In the genomic region with DNA sequence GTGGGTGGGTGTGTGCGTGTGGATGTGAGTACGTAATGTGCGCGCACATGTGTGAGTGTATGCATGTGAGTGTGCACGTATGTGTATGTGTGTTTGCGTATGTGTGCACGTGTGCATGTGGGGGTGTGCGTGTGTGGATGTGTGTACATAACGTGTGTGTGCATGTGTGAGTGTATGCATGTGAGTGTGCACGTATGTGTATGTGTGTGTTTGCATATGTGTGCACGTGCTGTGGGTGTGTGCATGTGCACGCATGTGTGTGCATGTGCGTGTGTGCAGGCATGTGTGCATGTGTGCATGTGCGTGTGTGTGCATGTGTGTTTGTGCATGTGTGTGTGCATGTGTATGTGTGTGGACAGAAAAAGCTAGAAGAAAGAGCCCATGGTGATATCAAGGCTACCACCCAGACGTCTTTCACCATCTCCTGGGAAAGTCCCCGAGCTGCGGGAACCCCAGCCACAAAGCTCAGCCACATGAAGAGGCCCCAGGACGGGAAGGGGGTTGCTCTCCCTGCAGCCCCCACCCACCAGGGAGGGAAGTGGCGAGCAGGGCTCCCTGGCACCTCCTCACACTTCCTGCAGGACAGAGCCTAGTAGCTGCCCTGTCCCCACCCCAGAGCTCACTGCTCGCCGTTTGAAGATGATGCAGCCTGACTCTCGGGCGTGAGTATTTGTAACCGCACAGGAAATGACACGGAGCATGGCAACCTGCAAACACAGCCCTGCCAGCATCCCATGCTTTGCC, we compare ENCODE assay signal across 8 cellular contexts.
DNase-seq lines count a peak whose midpoint lies in the region; ATAC-seq and TF ChIP-seq lines count a peak whose summit lies in the region.

No MANE protein-coding gene starts in this region.

- POLR2A ChIA-PET in HEK293 (lab: Yijun Ruan, JAX): no interaction called here

- no peak overlapping the region for H3K27ac ChIP-seq in HEK293 (ENCODE audit: extremely low read depth, low read depth, low read length)
- H3K27ac ChIP-seq in caudate nucleus (ENCODE audit: low read depth, low read length): no peak overlapping the region
- H3K27ac ChIP-seq in right atrium auricular region: no peak overlapping the region

- no peaks in the 10 kb centered on the region for H3K27me3 ChIP-seq in right atrium auricular region

- H3K4me3 ChIP-seq in HEK293 (ENCODE audit: low read depth, low read length) (no peak overlapping the region), NB4 (ENCODE audit: low read depth, low read length) (no peak overlapping the region), right atrium auricular region (no peak overlapping the region)

- DNase-seq in NB4 (ENCODE audit: low read depth) (peak; percentile 87), activated gamma-delta T cell (lab: John Stamatoyannopoulos, UW) (peak; percentile 19), caudate nucleus (lab: John Stamatoyannopoulos, UW) (no peak), right atrium auricular region (ENCODE audit: low spot score) (no peak), occipital lobe (lab: John Stamatoyannopoulos, UW) (no peak)
- DNase-seq in stimulated activated CD8-positive, alpha-beta memory T cell treated with anti-CD3 and anti-CD28 coated beads, Interleukin-15, amount 100 ng/mL, for 48 hours (ENCODE audit: low read depth in 2 of 2): peak; percentile 43 to 48

- H3K9me3 ChIP-seq in HEK293 (ENCODE audit: control insufficient read depth, insufficient read depth, low read depth, low read length) (no peaks in the 10 kb centered on the region), right atrium auricular region (no peaks in the 10 kb centered on the region)

- no peaks in the 10 kb centered on the region for H3K4me1 ChIP-seq in HEK293 (ENCODE audit: control insufficient read depth, insufficient read depth, low read length)
- H3K4me1 ChIP-seq in right atrium auricular region: peaks cover 0 to 7% of the 10 kb centered on the region in 2 donors

- no peak for TF ChIP-seq CTCF in HEK293 (tag by site-specific recombination; IDR thresholded peaks at IDR 0.05)
- no peak for TF ChIP-seq CTCF in NB4 (IDR thresholded peaks at IDR 0.05; ENCODE audit: low read depth, low read length)
- TF ChIP-seq CTCF in right atrium auricular region (IDR thresholded peaks at IDR 0.05): no peak

- TF ChIP-seq POLR2A in NB4 (IDR thresholded peaks at IDR 0.05; ENCODE audit: extremely low read depth, insufficient read length): no peak

- CTCF ChIA-PET in HEK293 (lab: Yijun Ruan, JAX): interaction anchor here (0.6 kb wide), 1 partner anchor 265 kb away, joined by 4 read pairs; no protein-coding TSS in a partner anchor

- ATAC-seq in GM18502 (IDR thresholded peaks at IDR 0.05; ENCODE audit: poor library complexity, unreplicated experiment): peak; percentile 91

- H3K36me3 ChIP-seq in HEK293 (ENCODE audit: control insufficient read depth in 2 of 2, insufficient read depth in 1 of 2, low read length in 2 of 2) (no peaks in the 10 kb centered on the region), right atrium auricular region (no peaks in the 10 kb centered on the region)

TF ChIP-seq in HEK293, 187 proteins besides CTCF, POLR2A, EP300 and RAD21:
- TF ChIP-seq ZNF433 (tag by site-specific recombination; IDR thresholded peaks at IDR 0.05; ENCODE audit: low read depth) (no peak), FEZF1 (tag by site-specific recombination; IDR thresholded peaks at IDR 0.05) (no peak), ZNF514 (tag by site-specific recombination; IDR thresholded peaks at IDR 0.05) (no peak)
- TF ChIP-seq, protein P1, sequence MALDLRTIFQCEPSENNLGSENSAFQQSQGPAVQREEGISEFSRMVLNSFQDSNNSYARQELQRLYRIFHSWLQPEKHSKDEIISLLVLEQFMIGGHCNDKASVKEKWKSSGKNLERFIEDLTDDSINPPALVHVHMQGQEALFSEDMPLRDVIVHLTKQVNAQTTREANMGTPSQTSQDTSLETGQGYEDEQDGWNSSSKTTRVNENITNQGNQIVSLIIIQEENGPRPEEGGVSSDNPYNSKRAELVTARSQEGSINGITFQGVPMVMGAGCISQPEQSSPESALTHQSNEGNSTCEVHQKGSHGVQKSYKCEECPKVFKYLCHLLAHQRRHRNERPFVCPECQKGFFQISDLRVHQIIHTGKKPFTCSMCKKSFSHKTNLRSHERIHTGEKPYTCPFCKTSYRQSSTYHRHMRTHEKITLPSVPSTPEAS (tag by site-specific recombination; IDR thresholded peaks at IDR 0.05): peak; percentile 90
- TF ChIP-seq, protein P2, sequence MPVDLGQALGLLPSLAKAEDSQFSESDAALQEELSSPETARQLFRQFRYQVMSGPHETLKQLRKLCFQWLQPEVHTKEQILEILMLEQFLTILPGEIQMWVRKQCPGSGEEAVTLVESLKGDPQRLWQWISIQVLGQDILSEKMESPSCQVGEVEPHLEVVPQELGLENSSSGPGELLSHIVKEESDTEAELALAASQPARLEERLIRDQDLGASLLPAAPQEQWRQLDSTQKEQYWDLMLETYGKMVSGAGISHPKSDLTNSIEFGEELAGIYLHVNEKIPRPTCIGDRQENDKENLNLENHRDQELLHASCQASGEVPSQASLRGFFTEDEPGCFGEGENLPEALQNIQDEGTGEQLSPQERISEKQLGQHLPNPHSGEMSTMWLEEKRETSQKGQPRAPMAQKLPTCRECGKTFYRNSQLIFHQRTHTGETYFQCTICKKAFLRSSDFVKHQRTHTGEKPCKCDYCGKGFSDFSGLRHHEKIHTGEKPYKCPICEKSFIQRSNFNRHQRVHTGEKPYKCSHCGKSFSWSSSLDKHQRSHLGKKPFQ (tag by site-specific recombination; IDR thresholded peaks at IDR 0.05): peak; percentile 49; the same call in 1 of the 2 replicates
- TF ChIP-seq, protein P3, sequence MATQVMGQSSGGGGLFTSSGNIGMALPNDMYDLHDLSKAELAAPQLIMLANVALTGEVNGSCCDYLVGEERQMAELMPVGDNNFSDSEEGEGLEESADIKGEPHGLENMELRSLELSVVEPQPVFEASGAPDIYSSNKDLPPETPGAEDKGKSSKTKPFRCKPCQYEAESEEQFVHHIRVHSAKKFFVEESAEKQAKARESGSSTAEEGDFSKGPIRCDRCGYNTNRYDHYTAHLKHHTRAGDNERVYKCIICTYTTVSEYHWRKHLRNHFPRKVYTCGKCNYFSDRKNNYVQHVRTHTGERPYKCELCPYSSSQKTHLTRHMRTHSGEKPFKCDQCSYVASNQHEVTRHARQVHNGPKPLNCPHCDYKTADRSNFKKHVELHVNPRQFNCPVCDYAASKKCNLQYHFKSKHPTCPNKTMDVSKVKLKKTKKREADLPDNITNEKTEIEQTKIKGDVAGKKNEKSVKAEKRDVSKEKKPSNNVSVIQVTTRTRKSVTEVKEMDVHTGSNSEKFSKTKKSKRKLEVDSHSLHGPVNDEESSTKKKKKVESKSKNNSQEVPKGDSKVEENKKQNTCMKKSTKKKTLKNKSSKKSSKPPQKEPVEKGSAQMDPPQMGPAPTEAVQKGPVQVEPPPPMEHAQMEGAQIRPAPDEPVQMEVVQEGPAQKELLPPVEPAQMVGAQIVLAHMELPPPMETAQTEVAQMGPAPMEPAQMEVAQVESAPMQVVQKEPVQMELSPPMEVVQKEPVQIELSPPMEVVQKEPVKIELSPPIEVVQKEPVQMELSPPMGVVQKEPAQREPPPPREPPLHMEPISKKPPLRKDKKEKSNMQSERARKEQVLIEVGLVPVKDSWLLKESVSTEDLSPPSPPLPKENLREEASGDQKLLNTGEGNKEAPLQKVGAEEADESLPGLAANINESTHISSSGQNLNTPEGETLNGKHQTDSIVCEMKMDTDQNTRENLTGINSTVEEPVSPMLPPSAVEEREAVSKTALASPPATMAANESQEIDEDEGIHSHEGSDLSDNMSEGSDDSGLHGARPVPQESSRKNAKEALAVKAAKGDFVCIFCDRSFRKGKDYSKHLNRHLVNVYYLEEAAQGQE (tag by site-specific recombination; IDR thresholded peaks at IDR 0.05): no peak
- TF ChIP-seq, protein P4, sequence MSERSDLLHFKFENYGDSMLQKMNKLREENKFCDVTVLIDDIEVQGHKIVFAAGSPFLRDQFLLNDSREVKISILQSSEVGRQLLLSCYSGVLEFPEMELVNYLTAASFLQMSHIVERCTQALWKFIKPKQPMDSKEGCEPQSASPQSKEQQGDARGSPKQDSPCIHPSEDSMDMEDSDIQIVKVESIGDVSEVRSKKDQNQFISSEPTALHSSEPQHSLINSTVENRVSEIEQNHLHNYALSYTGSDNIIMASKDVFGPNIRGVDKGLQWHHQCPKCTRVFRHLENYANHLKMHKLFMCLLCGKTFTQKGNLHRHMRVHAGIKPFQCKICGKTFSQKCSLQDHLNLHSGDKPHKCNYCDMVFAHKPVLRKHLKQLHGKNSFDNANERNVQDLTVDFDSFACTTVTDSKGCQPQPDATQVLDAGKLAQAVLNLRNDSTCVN (tag by site-specific recombination; optimal IDR thresholded peaks at IDR 0.05): peak; percentile 29
TF ChIP-seq in HEK293: peak in this region for 3.

Comparison
In these comparisons a context has a peak if more than half of its experiments do, and no peak if none do; other contexts are left out.
1. DNase-seq: peak in NB4 (single experiment), activated gamma-delta T cell (single experiment) and stimulated activated CD8-positive, alpha-beta memory T cell treated with anti-CD3 and anti-CD28 coated beads, Interleukin-15, amount 100 ng/mL, for 48 hours (2 of 2); none in caudate nucleus (0 of 61), right atrium auricular region (single experiment) and occipital lobe (single experiment).